In the genomic region with DNA sequence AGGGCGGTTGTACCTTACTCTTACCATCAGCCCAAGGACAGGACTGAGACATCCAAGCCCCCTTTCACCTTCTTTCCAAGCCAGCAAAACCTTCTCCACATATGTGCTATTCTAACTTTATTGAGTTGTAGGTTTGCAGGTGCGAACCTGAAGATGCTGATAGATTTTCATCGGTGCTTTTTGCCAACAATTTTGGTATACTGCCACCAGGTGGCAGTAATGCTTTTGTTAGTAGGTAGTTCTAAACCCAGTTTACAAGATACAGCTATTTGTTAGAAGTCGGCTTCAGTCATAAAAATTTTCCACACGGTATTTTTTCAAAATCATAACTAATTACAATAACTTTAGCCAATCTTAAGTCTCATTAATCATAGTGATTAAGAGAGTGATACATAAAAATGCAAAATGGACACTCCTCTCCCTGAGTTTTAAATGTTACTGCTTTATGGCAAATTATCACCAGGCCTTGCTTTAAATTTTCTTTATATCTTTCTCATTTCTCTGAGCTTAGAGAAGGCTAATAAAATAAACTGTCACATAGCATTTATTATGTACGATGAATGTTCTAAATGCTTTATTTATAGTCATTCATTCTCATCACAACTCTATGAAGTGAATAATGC, we compare ENCODE assay signal across 8 cellular contexts. TPM values are rescaled to one million over a fixed set of nuclear protein-coding genes. Genes with fewer than 3 reads are reported as not detected.
DNase-seq lines count a peak whose midpoint lies in the region; ATAC-seq and TF ChIP-seq lines count a peak whose summit lies in the region.

No MANE protein-coding gene starts in this region.

- H3K9me3 ChIP-seq in ascending aorta (peaks cover 0 to 4% of the 10 kb centered on the region in 2 donors), upper lobe of left lung (no peaks in the 10 kb centered on the region), ovary (no peaks in the 10 kb centered on the region)

- H3K27me3 ChIP-seq in ascending aorta (no peaks in the 10 kb centered on the region), kidney epithelial cell (ENCODE audit: control insufficient read depth, insufficient read depth, low read length) (peaks cover 10% of the 10 kb centered on the region), upper lobe of left lung (no peaks in the 10 kb centered on the region), ovary (no peaks in the 10 kb centered on the region)

- H3K4me3 ChIP-seq in ascending aorta (no peak overlapping the region), kidney epithelial cell (ENCODE audit: low read depth, low read length) (no peak overlapping the region), upper lobe of left lung (no peak overlapping the region), ovary (no peak overlapping the region)

- no peak overlapping the region for H3K27ac ChIP-seq in ascending aorta
- H3K27ac ChIP-seq in upper lobe of left lung: no peak overlapping the region
- H3K27ac ChIP-seq in ovary: no peak overlapping the region

- TF ChIP-seq CTCF in GM13977 (IDR thresholded peaks at IDR 0.05; ENCODE audit: extremely low read depth, insufficient read depth, missing control alignments) (peak; percentile 65), ascending aorta (IDR thresholded peaks at IDR 0.05) (peak; percentile 53 to 77 (median 56)), kidney epithelial cell (IDR thresholded peaks at IDR 0.05; ENCODE audit: insufficient read depth, low read length, poor library complexity, severe bottlenecking) (peak; percentile 64), upper lobe of left lung (IDR thresholded peaks at IDR 0.05) (peak; percentile 25 to 54 (median 50)), ovary (IDR thresholded peaks at IDR 0.05) (peak in 1 of 3 donors; percentile 29)

- in situ Hi-C loops in GM13977 (cut with MboI; ENCODE audit: low pct_unique_long_range_greater_than_20kb, low sequenced_read_pairs, unreplicated experiment): no loop called here

- TF ChIP-seq EP300 in upper lobe of left lung (IDR thresholded peaks at IDR 0.05) (no peak), ovary (IDR thresholded peaks at IDR 0.05) (no peak)

- WGBS in upper lobe of left lung, 2 donors: 34 to 42% methylated on average over 6 of the region's 6 CpGs
- WGBS in ovary, 3 donors: 47 to 51% (median 49%) methylated on average over 6 of the region's 6 CpGs

- H3K36me3 ChIP-seq in ascending aorta: no peaks in the 10 kb centered on the region
- H3K36me3 ChIP-seq in kidney epithelial cell (ENCODE audit: control insufficient read depth, insufficient read depth, low read length): no peaks in the 10 kb centered on the region
- H3K36me3 ChIP-seq in upper lobe of left lung: no peaks in the 10 kb centered on the region
- H3K36me3 ChIP-seq in ovary: no peaks in the 10 kb centered on the region

- TF ChIP-seq POLR2A in upper lobe of left lung (IDR thresholded peaks at IDR 0.05) (no peak), ovary (IDR thresholded peaks at IDR 0.05) (no peak)

- H3K4me1 ChIP-seq in ascending aorta (no peaks in the 10 kb centered on the region), upper lobe of left lung (no peaks in the 10 kb centered on the region), ovary (ENCODE audit: insufficient read depth) (peaks cover 2% of the 10 kb centered on the region)

- intact Hi-C loops in ascending aorta (cut with DNase I): loop anchor here (1.0 to 2.0 kb wide), 2 partner anchors 34 to 91 kb away; no protein-coding TSS in a partner anchor
- intact Hi-C loops in ovary (cut with DNase I): no loop called here

- DNase-seq in CD1c-positive myeloid dendritic cell (ENCODE audit: extremely low spot score) (peak; percentile 56), GM13977 (ENCODE audit: low spot score) (peak; percentile 60), NCI-H82 (lab: John Stamatoyannopoulos, UW) (peak; percentile 87), ascending aorta (ENCODE audit: low spot score in 2 of 2) (no peak), kidney epithelial cell (ENCODE audit: low read depth) (peak; percentile 32), upper lobe of left lung (no peak), ovary (no peak)
- DNase-seq in effector CD8-positive, alpha-beta T cell (lab: John Stamatoyannopoulos, UW): no peak

- ATAC-seq in upper lobe of left lung (ENCODE audit: low FRiP score in 2 of 2): peak in 1 of 2 donors; percentile 42

RNA-seq across cellular contexts. Expression of gene TBC1D21, which starts 0.6 kb away (rescaled TPM):
- total RNA-seq in ascending aorta: not detected
- total RNA-seq in kidney epithelial cell: not detected in 2 replicates
- not detected for total RNA-seq in upper lobe of left lung
- total RNA-seq in ovary: not detected
- polyA plus RNA-seq in ovary: not detected

RNA-seq across cellular contexts. Expression of gene LOXL1, which starts 52.3 kb away (rescaled TPM):
- total RNA-seq in ascending aorta: 260 TPM
- 67.2 and 81.3 TPM in 2 replicates for total RNA-seq in kidney epithelial cell
- 10 to 100 TPM in 2 of 6 donors, 1 to 10 TPM in 4; 6.0 to 25.9 (median 8.0) TPM for total RNA-seq in upper lobe of left lung
- total RNA-seq in ovary: 10 to 100 TPM; 10.1 to 33.8 (median 19.9) TPM
- 10 to 100 TPM; 16.1 to 17.0 TPM for polyA plus RNA-seq in ovary

Comparison
In these comparisons a context has a peak if more than half of its experiments do, and no peak if none do; other contexts are left out.
1. DNase-seq: peak in CD1c-positive myeloid dendritic cell (single experiment), GM13977 (single experiment), NCI-H82 (single experiment) and kidney epithelial cell (single experiment); none in ascending aorta (0 of 2), upper lobe of left lung (0 of 2), effector CD8-positive, alpha-beta T cell (single experiment) and ovary (0 of 5).